ENCODE assay signal across 8 cellular contexts in the genomic region with DNA sequence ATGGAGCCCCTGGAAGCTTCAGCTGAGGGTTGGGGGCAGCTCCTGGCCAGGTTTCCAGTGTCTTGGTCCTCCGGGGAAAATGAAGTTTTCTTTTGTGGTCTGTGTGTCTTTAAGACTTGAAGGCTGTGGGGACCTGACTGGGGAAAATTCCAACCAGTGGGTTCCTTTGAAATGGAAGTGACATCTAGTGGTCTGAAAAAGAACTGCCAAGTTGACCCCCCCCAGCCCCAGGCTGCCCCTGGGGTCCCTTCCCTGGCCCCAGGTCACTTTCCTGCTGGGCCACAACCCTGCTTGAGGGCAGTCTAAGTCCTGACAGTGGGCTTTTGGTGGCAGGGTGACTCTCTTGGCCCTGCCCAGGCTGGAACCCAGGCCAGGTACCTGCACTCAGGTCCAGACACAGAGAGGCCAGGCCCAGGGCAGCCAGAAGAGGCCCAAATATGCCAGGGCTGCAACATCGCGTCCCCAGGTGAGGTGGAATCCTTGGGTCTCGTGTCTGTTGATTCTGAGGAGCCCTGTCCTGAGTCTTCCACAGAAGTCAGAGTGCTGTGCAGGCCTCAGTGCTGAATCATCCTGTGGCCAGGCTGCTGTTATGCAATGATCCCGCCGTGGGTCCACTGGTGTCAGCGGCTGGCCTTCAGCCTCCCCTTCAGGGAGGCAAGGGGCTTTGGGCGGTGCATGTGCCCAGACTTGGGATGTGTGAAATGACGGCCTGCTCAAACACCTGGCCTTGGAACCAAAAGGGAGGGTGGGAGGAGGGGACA.
A peak's percentile ranks its signal among the peaks of the same experiment; 100 is the strongest.
DNase-seq lines count a peak whose midpoint lies in the region; ATAC-seq and TF ChIP-seq lines count a peak whose summit lies in the region.

No MANE protein-coding gene starts in this region.

- H3K4me3 ChIP-seq in NB4 (ENCODE audit: low read depth, low read length) (no peak overlapping the region), liver (ENCODE audit: low read depth in 1 of 3, low read length in 3 of 3) (no peak overlapping the region)

- peak; percentile 16 for DNase-seq in SIG-M5 treated with dmso at 0.1 percent for 504 hours (lab: John Stamatoyannopoulos, UW; ENCODE audit: unreplicated experiment)
- no peak for DNase-seq in SIG-M5 (lab: John Stamatoyannopoulos, UW)
- peak; percentile 76 for DNase-seq in NB4 (ENCODE audit: low read depth)
- DNase-seq in T47D (ENCODE audit: low read depth in 1 of 2, low spot score in 1 of 2) = peak; percentile 43 to 70
- DNase-seq in DMS79 (lab: John Stamatoyannopoulos, UW) = no peak

- H3K27me3 ChIP-seq in liver (ENCODE audit: control insufficient read depth in 4 of 4, insufficient read depth in 4 of 4, low read length in 3 of 4) = no peaks in the 10 kb centered on the region

- 46% methylated on average over 9 of the region's 9 CpGs for WGBS in liver

- no peak for TF ChIP-seq POLR2A in NB4 (IDR thresholded peaks at IDR 0.05; ENCODE audit: extremely low read depth, insufficient read length)

- H3K9ac ChIP-seq in liver (ENCODE audit: low read depth in 1 of 2, low read length in 2 of 2) = no peak overlapping the region

- TF ChIP-seq CTCF in NB4 (IDR thresholded peaks at IDR 0.05; ENCODE audit: low read depth, low read length) (peak; percentile 62), liver (IDR thresholded peaks at IDR 0.05; ENCODE audit: low read depth, low read length, missing input control) (peak; percentile 62)

- in situ Hi-C loops in T47D (cut with HindIII; ENCODE audit: low pct_unique_long_range_greater_than_20kb, low sequenced_read_pairs) = no loop called here

- H3K36me3 ChIP-seq in liver (ENCODE audit: control insufficient read depth in 4 of 4, insufficient read depth in 3 of 4, low read depth in 1 of 4, low read length in 3 of 4) = no peaks in the 10 kb centered on the region

- H3K9me3 ChIP-seq in liver (ENCODE audit: control insufficient read depth in 4 of 4, low read length in 3 of 4) = no peaks in the 10 kb centered on the region

- TF ChIP-seq RAD21 in liver (IDR thresholded peaks at IDR 0.05) = peak; percentile 77 to 82

- ATAC-seq in HG02840 (IDR thresholded peaks at IDR 0.05; ENCODE audit: low FRiP score, unreplicated experiment) (no peak), GM18511 (IDR thresholded peaks at IDR 0.05; ENCODE audit: unreplicated experiment) (no peak)

- H3K27ac ChIP-seq in liver (ENCODE audit: low read depth in 1 of 2, low read length in 2 of 2) = peak overlapping the region; percentile 56 to 87

- peaks cover 8 to 16% (median 16%) of the 10 kb centered on the region in 4 donors for H3K4me1 ChIP-seq in liver (ENCODE audit: control insufficient read depth in 4 of 4, insufficient read depth in 4 of 4, low read length in 3 of 4)

TF ChIP-seq in liver, 16 proteins besides CTCF, POLR2A, EP300 and RAD21:
- peak; percentile 7 to 55 for TF ChIP-seq HNF4A (conservative IDR thresholded peaks at IDR 0.05)
- TF ChIP-seq FOXA2 (IDR thresholded peaks at IDR 0.05) = no peak
- TF ChIP-seq RXRA (IDR thresholded peaks at IDR 0.05) = peak; percentile 21 to 46
- TF ChIP-seq TAF1 (conservative IDR thresholded peaks at IDR 0.05) = no peak
- no peak for TF ChIP-seq FOXA1 (IDR thresholded peaks at IDR 0.05)

Comparison
In these comparisons a context has a peak if more than half of its experiments do, and no peak if none do; other contexts are left out.
1. DNase-seq: peak in SIG-M5 treated with dmso at 0.1 percent for 504 hours (single experiment), NB4 (single experiment) and T47D (2 of 2); none in SIG-M5 (single experiment) and DMS79 (single experiment).